Comparison of ENCODE assay signal across 8 cellular contexts in genomic region chr12:8396225-8397071, GRCh38. TPM values are rescaled to one million over a fixed set of nuclear protein-coding genes. Genes with fewer than 3 reads are reported as not detected.
DNase-seq lines count a peak whose midpoint lies in the region; ATAC-seq and TF ChIP-seq lines count a peak whose summit lies in the region.
"Not testable (repeated sequence)": the region's sequence is repeated elsewhere in the genome, so short reads cannot be mapped to it uniquely, and the experiment has no call there.

No MANE protein-coding gene starts in this region.

- in situ Hi-C loops in HAP-1 (cut with MboI; ENCODE audit: low sequenced_read_pairs); astrocyte of the cerebellum (cut with HindIII; ENCODE audit: low sequenced_read_pairs): not testable (repeated sequence)

- H3K4me1 ChIP-seq in HAP-1; neuron (ENCODE audit: insufficient read depth, low read length): not testable (repeated sequence)

- H3K36me3 ChIP-seq in HAP-1 (replicated peaks); neuron (ENCODE audit: insufficient read depth, low read length): not testable (repeated sequence)

- DNase-seq in CD1c-positive myeloid dendritic cell (ENCODE audit: extremely low spot score) = peak; percentile 82
- peak; percentile 21 to 75 for DNase-seq in HAP-1 (ENCODE audit: low spot score in 2 of 2)
- DNase-seq in NCI-H345 treated with DMSO at 0.1 percent for 48 hours (lab: John Stamatoyannopoulos, UW; ENCODE audit: unreplicated experiment) = peak; percentile 7
- DNase-seq in activated CD4-positive, CD25-positive, alpha-beta regulatory T cell treated with anti-CD3 and anti-CD28 coated beads, Interleukin-2, amount 50 U/mL, for 72 hours = peak; percentile 82
- DNase-seq in astrocyte of the cerebellum (ENCODE audit: low read depth) = not testable (repeated sequence)
- peak; percentile 66 for DNase-seq in left cardiac atrium
- peak; percentile 20 to 48 for DNase-seq in stimulated activated CD8-positive, alpha-beta memory T cell treated with anti-CD3 and anti-CD28 coated beads, Interleukin-4, amount 100 ng/mL, for 4 hours (ENCODE audit: low read depth in 2 of 2, low spot score in 1 of 2)

- peak; percentile 77 to 82 for ATAC-seq in left cardiac atrium

- not testable (repeated sequence) for H3K9me3 ChIP-seq in HAP-1; neuron (ENCODE audit: low read length)

- H3K4me3 ChIP-seq in HAP-1 = peak overlapping the region; percentile 42
- H3K4me3 ChIP-seq in astrocyte of the cerebellum (ENCODE audit: low read depth, low read length) = peak overlapping the region; percentile 37
- H3K4me3 ChIP-seq in neuron (ENCODE audit: low read length) = peak overlapping the region; percentile 37

- not testable (repeated sequence) for H3K27me3 ChIP-seq in HAP-1 (ENCODE audit: low read depth); neuron (ENCODE audit: insufficient read depth, low read length)

- intact Hi-C loops in left cardiac atrium (cut with DNase I) = not testable (repeated sequence)

- H2AFZ ChIP-seq in neuron (ENCODE audit: low read depth, low read length) = peak overlapping the region; percentile 77

- TF ChIP-seq CTCF in astrocyte of the cerebellum (IDR thresholded peaks at IDR 0.05; ENCODE audit: low read depth, low read length, missing control alignments) = peak; percentile 47

RNA-seq across cellular contexts. Expression of gene CLEC6A, which starts 59.3 kb away (rescaled TPM):
- total RNA-seq in left cardiac atrium = not detected
